13 cellular contexts compared by ENCODE assay signal in genomic region chr10:74852406-74852805, GRCh38. TPM values are rescaled to one million over a fixed set of nuclear protein-coding genes. Genes with fewer than 3 reads are reported as not detected.
DNase-seq lines count a peak whose midpoint lies in the region; ATAC-seq, FAIRE-seq and TF ChIP-seq lines count a peak whose summit lies in the region.
"Had no signal": no experiment of that assay in that cellular context is flagged by ENCODE, and none has a peak within 500 bp of the region (broad histone marks: within the 10 kb centered on the region; RNA-seq: fewer than 3 reads in every experiment).

No MANE protein-coding gene starts in this region.

- H3K4me3 ChIP-seq in Loucy (ENCODE audit: low read length, poor library complexity, severe bottlenecking): no peak overlapping the region
- H3K4me3 ChIP-seq in bronchial epithelial cell (ENCODE audit: low read depth, low read length): no peak overlapping the region
- H3K4me3 ChIP-seq in pancreas: no peak overlapping the region

- 32 to 38% methylated on average over 1 of the region's 1 CpG for WGBS in pancreas, 2 donors

- H3K9me3 ChIP-seq in Loucy (ENCODE audit: insufficient read depth, low read depth, low read length): no peaks in the 10 kb centered on the region
- H3K9me3 ChIP-seq in pancreas: no peaks in the 10 kb centered on the region

- H3K27me3 ChIP-seq in Loucy (ENCODE audit: insufficient read depth, low read length, poor library complexity, severe bottlenecking): no peaks in the 10 kb centered on the region
- no peaks in the 10 kb centered on the region for H3K27me3 ChIP-seq in bronchial epithelial cell (ENCODE audit: control insufficient read depth, insufficient read depth, low read length)
- H3K27me3 ChIP-seq in pancreas: no peaks in the 10 kb centered on the region

- intact Hi-C loops in pancreas (cut with DNase I): no loop called here

- no peak for TF ChIP-seq POLR2A in GM12891 (IDR thresholded peaks at IDR 0.05; ENCODE audit: low read depth, low read length)

- DNase-seq in GM12891 (ENCODE audit: insufficient read length, low spot score) (no peak), bronchial epithelial cell (ENCODE audit: low read depth) (peak; percentile 89), pancreas (no peak), amniotic stem cell (lab: John Stamatoyannopoulos, UW) (no peak)
- DNase-seq: C1 segment of cervical spinal cord; GDM1; H7; NCI-H1694 treated with DMSO at 0.1 percent for 48 hours; NCI-H774; stimulated activated CD4-positive, alpha-beta T cell treated with anti-CD3 and anti-CD28 coated beads, Interleukin-2, amount 100 ng/mL, for 24 hours had no signal

- peak overlapping the region; percentile 13 for H3K4me2 ChIP-seq in Loucy (ENCODE audit: low read depth, low read length, poor library complexity, severe bottlenecking)

- H3K36me3 ChIP-seq in Loucy (ENCODE audit: insufficient read depth, low read length) (peaks cover 37% of the 10 kb centered on the region; the same call in 1 of the 2 replicates), bronchial epithelial cell (ENCODE audit: control insufficient read depth, insufficient read depth, low read length) (no peaks in the 10 kb centered on the region), pancreas (no peaks in the 10 kb centered on the region)

- no peaks in the 10 kb centered on the region for H3K9me2 ChIP-seq in Loucy (replicated peaks; ENCODE audit: low read depth, low read length)

- no peak overlapping the region for H3K9ac ChIP-seq in Loucy (ENCODE audit: low read depth, low read length, poor library complexity, severe bottlenecking)

- peaks cover 100% of the 10 kb centered on the region for H3K79me2 ChIP-seq in Loucy (ENCODE audit: insufficient read depth, low read length)

- H3F3A ChIP-seq in Loucy (ENCODE audit: low read depth): no peaks in the 10 kb centered on the region

- no peak overlapping the region for H2AFZ ChIP-seq in Loucy (ENCODE audit: low read length)

- peaks cover 67% of the 10 kb centered on the region for H4K20me1 ChIP-seq in Loucy (ENCODE audit: insufficient read depth, low read length, poor library complexity, severe bottlenecking)

- TF ChIP-seq CTCF in Loucy (conservative IDR thresholded peaks at IDR 0.05; ENCODE audit: low read length): no peak
- no peak for TF ChIP-seq CTCF in bronchial epithelial cell (IDR thresholded peaks at IDR 0.05; ENCODE audit: insufficient read depth, low read length, severe bottlenecking)
- no peak for TF ChIP-seq CTCF in pancreas (IDR thresholded peaks at IDR 0.05)

- peak; percentile 19 to 40 (median 32) for ATAC-seq in pancreas
- no peak for ATAC-seq in HG03521 (IDR thresholded peaks at IDR 0.05; ENCODE audit: unreplicated experiment)
- ATAC-seq in GM21576 (IDR thresholded peaks at IDR 0.05; ENCODE audit: unreplicated experiment): no peak

- peak overlapping the region in 2 of 4 donors; percentile 11 to 15 for H3K27ac ChIP-seq in pancreas

- H3K4me1 ChIP-seq in Loucy (ENCODE audit: insufficient read depth, low read length, poor library complexity, severe bottlenecking) (peaks cover 25% of the 10 kb centered on the region), pancreas (peaks cover 37 to 43% (median 42%) of the 10 kb centered on the region in 3 donors)

- FAIRE-seq in GM12891 (lab: Jason Lieb, UNC) (peak; percentile 41), bronchial epithelial cell (lab: Jason Lieb, UNC) (no peak), pancreas (lab: Jason Lieb, UNC) (no peak)

TF ChIP-seq in GM12891, 5 proteins besides CTCF, POLR2A, EP300 and RAD21:
- TF ChIP-seq POU2F2 (IDR thresholded peaks at IDR 0.05; ENCODE audit: low read depth, low read length): no peak
- no peak for TF ChIP-seq PAX5 (IDR thresholded peaks at IDR 0.05; ENCODE audit: insufficient read depth, low read length, severe bottlenecking)
- TF ChIP-seq TAF1 (IDR thresholded peaks at IDR 0.05; ENCODE audit: low read depth, low read length): no peak
- TF ChIP-seq POLR2AphosphoS5 (IDR thresholded peaks at IDR 0.05; ENCODE audit: low read depth, low read length): no peak
- TF ChIP-seq SPI1 (IDR thresholded peaks at IDR 0.05; ENCODE audit: low read depth, low read length): no peak

RNA-seq across cellular contexts. Expression of gene KAT6B, which starts 26.0 kb away (rescaled TPM):
- polyA plus RNA-seq in GM12891 (2012; ENCODE audit: low read depth, missing spikeins): 9.2 TPM
- 8.7 and 12.9 TPM in 2 replicates for total RNA-seq in bronchial epithelial cell
- total RNA-seq in pancreas: 10 to 100 TPM; 16.2 to 28.6 (median 21.9) TPM
- 1 to 10 TPM; 7.6 to 8.7 TPM for polyA plus RNA-seq in pancreas

Comparison
In these comparisons a context has a peak if more than half of its experiments do, and no peak if none do; other contexts are left out.
1. ATAC-seq: peak in pancreas (4 of 4); none in HG03521 (single experiment) and GM21576 (single experiment).